13 cellular contexts compared by ENCODE assay signal in genomic region chr13:20360041-20360491, GRCh38.
DNase-seq lines count a peak whose midpoint lies in the region; ATAC-seq and TF ChIP-seq lines count a peak whose summit lies in the region.
"Had no signal": no experiment of that assay in that cellular context is flagged by ENCODE, and none has a peak within 500 bp of the region (broad histone marks: within the 10 kb centered on the region; RNA-seq: fewer than 3 reads in every experiment).

No MANE protein-coding gene starts in this region.

- H3K27ac ChIP-seq in adrenal gland, result no peak overlapping the region
- H3K27ac ChIP-seq: ovary had no signal

- no peak for ATAC-seq in HG03175 (IDR thresholded peaks at IDR 0.05; ENCODE audit: unreplicated experiment)
- ATAC-seq: WTC11 had no signal

- no peak for TF ChIP-seq POLR2A in adrenal gland (IDR thresholded peaks at IDR 0.05)

- H3K36me3 ChIP-seq in adrenal gland (replicated peaks in 1 of 2), result no peaks in the 10 kb centered on the region
- H3K36me3 ChIP-seq: ovary had no signal

- WGBS in adrenal gland, 4 donors, result 51 to 54% (median 53%) methylated on average over 3 of the region's 3 CpGs

- H3K4me3 ChIP-seq in adrenal gland, result no peak overlapping the region
- H3K4me3 ChIP-seq in fibroblast of the aortic adventitia (ENCODE audit: low read depth, low read length), result no peak overlapping the region
- H3K4me3 ChIP-seq: ovary had no signal

- no peaks in the 10 kb centered on the region for H3K9me3 ChIP-seq in adrenal gland (replicated peaks in 1 of 3)
- H3K9me3 ChIP-seq: Caco-2, ovary had no signal

- H3K4me1 ChIP-seq in adrenal gland (replicated peaks in 1 of 2), result no peaks in the 10 kb centered on the region

- H3K27me3 ChIP-seq in adrenal gland, result no peaks in the 10 kb centered on the region
- H3K27me3 ChIP-seq: ovary had no signal

- peak; percentile 45 for DNase-seq in activated CD8-positive, alpha-beta memory T cell treated with anti-CD3 and anti-CD28 coated beads for 24 hours
- no peak for DNase-seq in activated CD8-positive, alpha-beta memory T cell treated with anti-CD3 and anti-CD28 coated beads, Interleukin-2, amount 50 U/mL, for 48 hours
- peak; percentile 31 to 71 (median 63) for DNase-seq in adrenal gland
- DNase-seq in fibroblast of the aortic adventitia (ENCODE audit: low read depth), result peak; percentile 48
- peak; percentile 17 for DNase-seq in stromal cell of bone marrow (ENCODE audit: low read depth)
- no peak for DNase-seq in NCI-H1048 (lab: John Stamatoyannopoulos, UW)
- no peak for DNase-seq in NCI-H1694 (lab: John Stamatoyannopoulos, UW)
- DNase-seq: Caco-2, KBM-7, NCI-H2029, ovary had no signal

- TF ChIP-seq CTCF in adrenal gland (IDR thresholded peaks at IDR 0.05), result no peak
- no peak for TF ChIP-seq CTCF in fibroblast of the aortic adventitia (IDR thresholded peaks at IDR 0.05; ENCODE audit: insufficient read depth, low read length)

- intact Hi-C loops in adrenal gland (cut with DNase I), result no loop called here

Comparison
In these comparisons a context has a peak if more than half of its experiments do, and no peak if none do; other contexts are left out.
1. DNase-seq: peak in activated CD8-positive, alpha-beta memory T cell treated with anti-CD3 and anti-CD28 coated beads for 24 hours (single experiment), adrenal gland (7 of 7), fibroblast of the aortic adventitia (single experiment) and stromal cell of bone marrow (single experiment); none in activated CD8-positive, alpha-beta memory T cell treated with anti-CD3 and anti-CD28 coated beads, Interleukin-2, amount 50 U/mL, for 48 hours (single experiment), NCI-H1048 (single experiment) and NCI-H1694 (single experiment).